8 cellular contexts compared by ENCODE assay signal in the genomic region with DNA sequence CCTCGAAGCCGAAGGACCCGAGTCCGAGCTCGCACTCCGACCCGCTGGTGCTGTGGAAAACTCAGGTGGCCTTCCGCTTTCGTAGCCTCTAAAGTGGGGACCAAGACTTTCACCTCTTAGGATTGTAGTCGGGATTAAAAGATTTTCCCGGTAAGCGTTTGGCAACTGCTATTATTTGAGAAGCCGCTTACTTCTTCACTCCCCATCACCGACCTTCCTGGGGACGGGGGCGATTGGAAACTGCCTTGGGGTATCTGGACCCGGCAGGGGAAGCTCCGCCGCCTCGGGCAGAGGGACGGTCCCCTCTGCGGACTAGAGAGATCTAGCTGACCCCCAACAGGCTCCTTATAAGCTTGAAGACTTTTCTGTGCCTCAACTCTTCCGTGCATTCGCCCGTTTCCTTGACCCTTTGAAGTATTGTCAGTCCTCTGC. TPM values are rescaled to one million over a fixed set of nuclear protein-coding genes. Genes with fewer than 3 reads are reported as not detected.
DNase-seq lines count a peak whose midpoint lies in the region; ATAC-seq and TF ChIP-seq lines count a peak whose summit lies in the region.

No MANE protein-coding gene starts in this region.

- peaks cover 33 to 54% (median 53%) of the 10 kb centered on the region in 3 donors for H3K4me1 Mint-ChIP-seq in CD8-positive, alpha-beta memory T cell
- peaks cover 32% of the 10 kb centered on the region for H3K4me1 Mint-ChIP-seq in nephron

- POLR2A ChIA-PET in CD8-positive, alpha-beta memory T cell (lab: Charles Lee) = interaction anchor here (0.6 to 2.3 kb wide), 6 partner anchors 17 to 284 kb away, joined by 3 to 23 read pairs (median 4); a partner anchor contains a TSS

- TF ChIP-seq CTCF in MM.1S (IDR thresholded peaks at IDR 0.05; ENCODE audit: low read length) (no peak), nephron (IDR thresholded peaks at IDR 0.05; ENCODE audit: unreplicated experiment in 3 of 3) (no peak)

- H3K9me3 Mint-ChIP-seq in CD8-positive, alpha-beta memory T cell = no peaks in the 10 kb centered on the region
- H3K9me3 Mint-ChIP-seq in nephron = no peaks in the 10 kb centered on the region

- H3K4me3 Mint-ChIP-seq in CD8-positive, alpha-beta memory T cell = peak overlapping the region; percentile 75 to 94 (median 84)
- H3K4me3 Mint-ChIP-seq in nephron = peak overlapping the region; percentile 83 to 90 (median 83)

- no peaks in the 10 kb centered on the region for H4K20me1 ChIP-seq in MM.1S (ENCODE audit: insufficient read depth, low read length)

- H3K27me3 Mint-ChIP-seq in CD8-positive, alpha-beta memory T cell = peaks cover 0 to 4% of the 10 kb centered on the region in 2 donors
- no peaks in the 10 kb centered on the region for H3K27me3 Mint-ChIP-seq in nephron (ENCODE audit: low read depth)

- H3K79me2 ChIP-seq in MM.1S (ENCODE audit: low read length) = peaks cover 9% of the 10 kb centered on the region

- peak overlapping the region; percentile 86 for H3K4me2 ChIP-seq in MM.1S (ENCODE audit: low read depth, low read length)

- no peaks in the 10 kb centered on the region for H3K9me2 ChIP-seq in MM.1S (replicated peaks; ENCODE audit: insufficient read depth, low read length)

- peak overlapping the region; percentile 67; the same call in 1 of the 2 replicates for H2AFZ ChIP-seq in MM.1S (ENCODE audit: low read length)

- no peaks in the 10 kb centered on the region for H3K36me3 ChIP-seq in CD8-positive, alpha-beta memory T cell (ENCODE audit: insufficient read depth, low read length)
- H3K36me3 ChIP-seq in MM.1S (replicated peaks; ENCODE audit: insufficient read depth, low read length) = no peaks in the 10 kb centered on the region

- no peaks in the 10 kb centered on the region for H3K9me3 ChIP-seq in CD8-positive, alpha-beta memory T cell (ENCODE audit: low read length)
- H3K9me3 ChIP-seq in MM.1S (replicated peaks; ENCODE audit: insufficient read depth, low read length) = no peaks in the 10 kb centered on the region

- peaks cover 5% of the 10 kb centered on the region for H3F3A ChIP-seq in MM.1S (ENCODE audit: insufficient read depth, low read length)

- H3K9ac ChIP-seq in MM.1S (ENCODE audit: low read length) = peak overlapping the region; percentile 75

- no peak for ATAC-seq in GM18868 (IDR thresholded peaks at IDR 0.05; ENCODE audit: unreplicated experiment)
- ATAC-seq in GM18909 (IDR thresholded peaks at IDR 0.05; ENCODE audit: poor library complexity, unreplicated experiment) = no peak

- peak overlapping the region; percentile 85 for H3K27ac ChIP-seq in CD8-positive, alpha-beta memory T cell (ENCODE audit: low read depth, low read length)
- peak overlapping the region; percentile 55; the same call in 1 of the 2 replicates for H3K27ac ChIP-seq in MM.1S (ENCODE audit: low read length)

- no peak for DNase-seq in CD8-positive, alpha-beta memory T cell
- no peak for DNase-seq in MM.1S
- peak; percentile 60 for DNase-seq in ecto neural progenitor cell (ENCODE audit: low spot score)
- DNase-seq in GF-D8 (lab: John Stamatoyannopoulos, UW) = no peak
- DNase-seq in amniotic stem cell (lab: John Stamatoyannopoulos, UW) = no peak

- CTCF ChIA-PET in CD8-positive, alpha-beta memory T cell (lab: Charles Lee) = interaction anchor here (1.4 to 2.9 kb wide), 5 partner anchors 14 to 43 kb away, joined by 3 to 22 read pairs (median 5); a partner anchor contains a TSS

- H3K4me1 ChIP-seq in CD8-positive, alpha-beta memory T cell (ENCODE audit: insufficient read depth, low read length) = peaks cover 51% of the 10 kb centered on the region
- peaks cover 4% of the 10 kb centered on the region for H3K4me1 ChIP-seq in MM.1S (ENCODE audit: low read length)

- peaks cover 0 to 7% (median 0%) of the 10 kb centered on the region in 3 donors for H3K36me3 Mint-ChIP-seq in CD8-positive, alpha-beta memory T cell
- peaks cover under 1% of the 10 kb centered on the region for H3K36me3 Mint-ChIP-seq in nephron (ENCODE audit: low read depth)

- peak overlapping the region; percentile 88 for H3K4me3 ChIP-seq in CD8-positive, alpha-beta memory T cell (ENCODE audit: low read length)
- peak overlapping the region; percentile 84 for H3K4me3 ChIP-seq in MM.1S (ENCODE audit: low read length)

- peak overlapping the region; percentile 62 to 97 (median 83) for H3K27ac Mint-ChIP-seq in CD8-positive, alpha-beta memory T cell
- peak overlapping the region; percentile 18 to 81 (median 80) for H3K27ac Mint-ChIP-seq in nephron

- no peaks in the 10 kb centered on the region for H3K27me3 ChIP-seq in CD8-positive, alpha-beta memory T cell (ENCODE audit: insufficient read depth, low read length, poor library complexity, severe bottlenecking)
- H3K27me3 ChIP-seq in MM.1S (replicated peaks; ENCODE audit: insufficient read depth, low read length) = no peaks in the 10 kb centered on the region

RNA-seq across cellular contexts. Expression of a gene that starts 0.7 kb away (rescaled TPM):
- 10 to 100 TPM; 34.5 TPM for total RNA-seq in CD8-positive, alpha-beta memory T cell
- polyA plus RNA-seq in CD8-positive, alpha-beta memory T cell = 55.6 TPM

RNA-seq across cellular contexts. Expression of a gene that starts 17.4 kb away (rescaled TPM):
- total RNA-seq in CD8-positive, alpha-beta memory T cell = 10 to 100 TPM; 39.0 to 41.5 TPM
- 18.4 TPM for polyA plus RNA-seq in CD8-positive, alpha-beta memory T cell
